Comparison of ENCODE assay signal across 18 cellular contexts in the genomic region with DNA sequence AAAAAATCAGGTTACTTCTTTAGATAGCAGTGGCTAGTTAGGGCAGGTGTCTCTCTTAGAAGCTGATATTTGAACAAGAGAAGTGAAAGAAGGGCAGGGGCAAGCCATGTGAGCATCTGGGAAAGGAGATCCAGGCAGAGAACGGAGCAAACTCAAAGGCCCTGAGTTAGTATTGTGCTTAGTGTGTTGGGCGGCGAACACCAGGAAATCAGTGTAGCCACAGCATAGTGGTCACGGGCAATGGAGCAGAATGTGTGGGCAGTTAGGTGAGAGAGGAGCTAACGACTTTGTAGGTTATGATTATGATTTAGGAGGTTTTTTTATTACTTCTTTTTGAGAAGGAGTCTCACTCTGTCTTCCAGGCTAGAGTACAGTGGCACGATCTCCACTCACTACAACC.
DNase-seq lines count a peak whose midpoint lies in the region; ATAC-seq and TF ChIP-seq lines count a peak whose summit lies in the region.
"Had no signal": no experiment of that assay in that cellular context is flagged by ENCODE, and none has a peak within 500 bp of the region (broad histone marks: within the 10 kb centered on the region; RNA-seq: fewer than 3 reads in every experiment).

No MANE protein-coding gene starts in this region.

- H3K27ac Mint-ChIP-seq in CD4-positive, CD25-positive, alpha-beta regulatory T cell = peak overlapping the region in 2 of 3 donors; percentile 38 to 81
- no peak overlapping the region for H3K27ac Mint-ChIP-seq in type B pancreatic cell

- no peaks in the 10 kb centered on the region for H3K27me3 Mint-ChIP-seq in CD4-positive, CD25-positive, alpha-beta regulatory T cell
- no peaks in the 10 kb centered on the region for H3K27me3 Mint-ChIP-seq in type B pancreatic cell
- H3K27me3 Mint-ChIP-seq: effector memory CD8-positive, alpha-beta T cell; progenitor cell of endocrine pancreas had no signal

- peak overlapping the region; percentile 13 for H3K4me2 ChIP-seq in Loucy (ENCODE audit: low read depth, low read length, poor library complexity, severe bottlenecking)

- no peaks in the 10 kb centered on the region for H3K9me3 ChIP-seq in CD4-positive, CD25-positive, alpha-beta regulatory T cell (ENCODE audit: control insufficient read depth in 2 of 2, low read length in 2 of 2)
- H3K9me3 ChIP-seq in Loucy (ENCODE audit: insufficient read depth, low read depth, low read length) = no peaks in the 10 kb centered on the region
- H3K9me3 ChIP-seq: vagina had no signal

- H3K9me2 ChIP-seq in Loucy (replicated peaks; ENCODE audit: low read depth, low read length) = no peaks in the 10 kb centered on the region

- no peaks in the 10 kb centered on the region for H3K27me3 ChIP-seq in CD4-positive, CD25-positive, alpha-beta regulatory T cell (ENCODE audit: control insufficient read depth, insufficient read depth, low read length)
- H3K27me3 ChIP-seq in Loucy (ENCODE audit: insufficient read depth, low read length, poor library complexity, severe bottlenecking) = no peaks in the 10 kb centered on the region
- H3K27me3 ChIP-seq: brain microvascular endothelial cell, foreskin keratinocyte, vagina had no signal

- no peak overlapping the region for H3K4me3 ChIP-seq in CD4-positive, CD25-positive, alpha-beta regulatory T cell (ENCODE audit: low read depth, low read length)
- no peak overlapping the region for H3K4me3 ChIP-seq in Loucy (ENCODE audit: low read length, poor library complexity, severe bottlenecking)
- H3K4me3 ChIP-seq: vagina had no signal

- no peak overlapping the region for H2AFZ ChIP-seq in Loucy (ENCODE audit: low read length)

- H4K20me1 ChIP-seq in Loucy (ENCODE audit: insufficient read depth, low read length, poor library complexity, severe bottlenecking) = no peaks in the 10 kb centered on the region

- H3K79me2 ChIP-seq in Loucy (ENCODE audit: insufficient read depth, low read length) = peaks cover 6% of the 10 kb centered on the region; the same call in 1 of the 2 replicates

- peaks cover under 1% of the 10 kb centered on the region for H3K4me1 ChIP-seq in CD4-positive, CD25-positive, alpha-beta regulatory T cell (ENCODE audit: control insufficient read depth, insufficient read depth, low read length, poor library complexity, severe bottlenecking)
- H3K4me1 ChIP-seq in Loucy (ENCODE audit: insufficient read depth, low read length, poor library complexity, severe bottlenecking) = peaks cover 8% of the 10 kb centered on the region
- H3K4me1 ChIP-seq: foreskin keratinocyte had no signal

- no peak overlapping the region for H3K4me3 Mint-ChIP-seq in CD4-positive, CD25-positive, alpha-beta regulatory T cell
- H3K4me3 Mint-ChIP-seq in type B pancreatic cell = no peak overlapping the region
- H3K4me3 Mint-ChIP-seq: effector memory CD8-positive, alpha-beta T cell had no signal

- no peak for ATAC-seq in CD4-positive, CD25-positive, alpha-beta regulatory T cell (ENCODE audit: low read depth in 2 of 2)
- ATAC-seq in GM18870 (IDR thresholded peaks at IDR 0.05; ENCODE audit: unreplicated experiment) (peak; percentile 60), HG02571 (IDR thresholded peaks at IDR 0.05; ENCODE audit: unreplicated experiment) (peak; percentile 53)
- ATAC-seq: effector memory CD8-positive, alpha-beta T cell; foreskin keratinocyte; PC-3 had no signal

- peaks cover 15 to 48% (median 28%) of the 10 kb centered on the region in 4 donors for H3K4me1 Mint-ChIP-seq in CD4-positive, CD25-positive, alpha-beta regulatory T cell
- H3K4me1 Mint-ChIP-seq in type B pancreatic cell (ENCODE audit: unreplicated experiment) = peaks cover 33% of the 10 kb centered on the region

- H3K27ac ChIP-seq in CD4-positive, CD25-positive, alpha-beta regulatory T cell (ENCODE audit: insufficient read depth, low read length, poor library complexity, severe bottlenecking) = no peak overlapping the region
- H3K27ac ChIP-seq: brain microvascular endothelial cell, foreskin keratinocyte, vagina had no signal

- H3K9me3 Mint-ChIP-seq in CD4-positive, CD25-positive, alpha-beta regulatory T cell = no peaks in the 10 kb centered on the region
- H3K9me3 Mint-ChIP-seq in type B pancreatic cell = no peaks in the 10 kb centered on the region
- H3K9me3 Mint-ChIP-seq: effector memory CD8-positive, alpha-beta T cell had no signal

- H3K36me3 ChIP-seq in CD4-positive, CD25-positive, alpha-beta regulatory T cell (ENCODE audit: control insufficient read depth, insufficient read depth, low read length) = no peaks in the 10 kb centered on the region
- peaks cover 47% of the 10 kb centered on the region; the same call in 1 of the 2 replicates for H3K36me3 ChIP-seq in Loucy (ENCODE audit: insufficient read depth, low read length)
- H3K36me3 ChIP-seq: brain microvascular endothelial cell, vagina had no signal

- no peak overlapping the region for H3K9ac ChIP-seq in Loucy (ENCODE audit: low read depth, low read length, poor library complexity, severe bottlenecking)

- peaks cover 26% of the 10 kb centered on the region for H3K36me3 Mint-ChIP-seq in CD4-positive, CD25-positive, alpha-beta regulatory T cell
- peaks cover 7% of the 10 kb centered on the region for H3K36me3 Mint-ChIP-seq in type B pancreatic cell

- no peaks in the 10 kb centered on the region for H3F3A ChIP-seq in Loucy (ENCODE audit: low read depth)

- TF ChIP-seq CTCF in Loucy (conservative IDR thresholded peaks at IDR 0.05; ENCODE audit: low read length) = no peak
- TF ChIP-seq CTCF in type B pancreatic cell (conservative IDR thresholded peaks at IDR 0.05) = no peak

- DNase-seq in CD4-positive, CD25-positive, alpha-beta regulatory T cell = no peak
- DNase-seq in type B pancreatic cell (ENCODE audit: extremely low spot score, unreplicated experiment) (no peak), SW 1271 (lab: John Stamatoyannopoulos, UW) (no peak), nucleus accumbens (lab: John Stamatoyannopoulos, UW) (no peak), NCI-H2196 (lab: John Stamatoyannopoulos, UW; ENCODE audit: unreplicated experiment) (no peak)
- DNase-seq: activated CD4-positive, alpha-beta T cell treated with anti-CD3 and anti-CD28 coated beads for 4 hours; activated effector memory CD4-positive, alpha-beta T cell treated with anti-CD3 and anti-CD28 coated beads, Interleukin-2, amount 50 U/mL, for 16 hours; brain microvascular endothelial cell; effector memory CD8-positive, alpha-beta T cell; foreskin keratinocyte; NCI-H2171 treated with DMSO at 0.1 percent for 48 hours; PC-3; stimulated activated CD4-positive, alpha-beta T cell treated with anti-CD3 and anti-CD28 coated beads, Interleukin-15, amount 100 ng/mL, for 24 hours had no signal

Comparison
In these comparisons a context has a peak if more than half of its experiments do, and no peak if none do; other contexts are left out.
1. ATAC-seq: peak in GM18870 (single experiment) and HG02571 (single experiment); none in CD4-positive, CD25-positive, alpha-beta regulatory T cell (0 of 2).